Comparison of ENCODE assay signal across 8 cellular contexts in the genomic region with DNA sequence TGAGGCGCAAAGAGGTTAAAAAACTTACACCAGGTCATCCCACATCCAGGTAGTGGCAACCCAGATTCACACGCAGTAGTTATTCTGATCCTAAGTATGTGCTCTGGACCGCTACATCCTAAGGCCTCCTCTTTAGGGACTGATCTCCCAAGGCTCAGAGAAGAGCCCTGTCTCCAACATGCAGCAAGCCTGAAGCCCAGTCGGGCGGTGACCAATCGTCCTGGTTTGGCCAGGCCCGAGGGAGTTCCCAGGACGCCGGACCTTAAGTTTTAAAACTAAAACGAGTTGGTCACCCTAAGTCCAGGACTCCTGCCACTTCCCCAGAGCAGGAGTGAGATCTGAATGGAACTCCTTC. TPM values are rescaled to one million over a fixed set of nuclear protein-coding genes. Genes with fewer than 3 reads are reported as not detected.
DNase-seq lines count a peak whose midpoint lies in the region; ATAC-seq lines count a peak whose summit lies in the region.

No MANE protein-coding gene starts in this region.

- H3K4me1 Mint-ChIP-seq in activated CD4-positive, alpha-beta T cell treated with anti-CD3 and anti-CD28 coated beads, Interleukin-2, amount 10 ng/mL, durations not matched to agents 24 days and 14 days, result peaks cover 38% of the 10 kb centered on the region
- H3K4me1 Mint-ChIP-seq in activated T-helper 17 cell treated with anti-CD3 and anti-CD28 coated beads, Interleukin-2, amount 50 U/mL, for 72 hours, result peaks cover 29% of the 10 kb centered on the region

- intact Hi-C loops in activated CD4-positive, alpha-beta T cell treated with anti-CD3 and anti-CD28 coated beads, Interleukin-2, amount 10 ng/mL, durations not matched to agents 24 days and 14 days (cut with micrococcal nuclease), result no loop called here

- peaks cover 25% of the 10 kb centered on the region for H3K36me3 Mint-ChIP-seq in activated CD4-positive, alpha-beta T cell treated with anti-CD3 and anti-CD28 coated beads, Interleukin-2, amount 10 ng/mL, durations not matched to agents 24 days and 14 days (ENCODE audit: low read depth)
- peaks cover 37% of the 10 kb centered on the region for H3K36me3 Mint-ChIP-seq in activated T-helper 17 cell treated with anti-CD3 and anti-CD28 coated beads, Interleukin-2, amount 50 U/mL, for 72 hours (ENCODE audit: low read depth)

- ATAC-seq in HG03025 (IDR thresholded peaks at IDR 0.05; ENCODE audit: low FRiP score, unreplicated experiment), result peak; percentile 18
- ATAC-seq in activated T-helper 17 cell treated with anti-CD3 and anti-CD28 coated beads, Interleukin-2, amount 50 U/mL, for 72 hours (replicated peaks), result peak; percentile 25

- DNase-seq in activated CD4-positive, alpha-beta T cell treated with anti-CD3 and anti-CD28 coated beads, Interleukin-2, amount 10 ng/mL, durations not matched to agents 24 days and 14 days, result no peak
- DNase-seq in activated CD4-positive, alpha-beta T cell treated with anti-CD3 and anti-CD28 coated beads, Interleukin-2, amount 50 U/mL, for 48 hours, result no peak
- peak; percentile 34 for DNase-seq in iris pigment epithelial cell (ENCODE audit: low read depth)
- DNase-seq in substantia nigra (lab: John Stamatoyannopoulos, UW), result peak in 3 of 49 donors; percentile 28 to 53 (median 42)
- no peak for DNase-seq in stimulated activated CD4-positive, alpha-beta T cell treated with anti-CD3 and anti-CD28 coated beads, Interleukin-15, amount 100 ng/mL, for 24 hours
- no peak for DNase-seq in stimulated activated naive CD4-positive, alpha-beta T cell treated with Interleukin-2 at 50 U/mL for 16 hours (lab: John Stamatoyannopoulos, UW)

- no peaks in the 10 kb centered on the region for H3K9me3 Mint-ChIP-seq in activated CD4-positive, alpha-beta T cell treated with anti-CD3 and anti-CD28 coated beads, Interleukin-2, amount 10 ng/mL, durations not matched to agents 24 days and 14 days
- no peaks in the 10 kb centered on the region for H3K9me3 Mint-ChIP-seq in activated T-helper 17 cell treated with anti-CD3 and anti-CD28 coated beads, Interleukin-2, amount 50 U/mL, for 72 hours

- peak overlapping the region; percentile 95 for H3K27ac Mint-ChIP-seq in activated CD4-positive, alpha-beta T cell treated with anti-CD3 and anti-CD28 coated beads, Interleukin-2, amount 10 ng/mL, durations not matched to agents 24 days and 14 days
- peak overlapping the region; percentile 86 for H3K27ac Mint-ChIP-seq in activated T-helper 17 cell treated with anti-CD3 and anti-CD28 coated beads, Interleukin-2, amount 50 U/mL, for 72 hours

- H3K27ac ChIP-seq in substantia nigra (ENCODE audit: low read depth, low read length, poor library complexity, severe bottlenecking), result peak overlapping the region; percentile 71

- peak overlapping the region; percentile 99 for H3K4me3 Mint-ChIP-seq in activated CD4-positive, alpha-beta T cell treated with anti-CD3 and anti-CD28 coated beads, Interleukin-2, amount 10 ng/mL, durations not matched to agents 24 days and 14 days
- peak overlapping the region; percentile 92 for H3K4me3 Mint-ChIP-seq in activated T-helper 17 cell treated with anti-CD3 and anti-CD28 coated beads, Interleukin-2, amount 50 U/mL, for 72 hours

- H3K27me3 Mint-ChIP-seq in activated CD4-positive, alpha-beta T cell treated with anti-CD3 and anti-CD28 coated beads, Interleukin-2, amount 10 ng/mL, durations not matched to agents 24 days and 14 days, result no peaks in the 10 kb centered on the region
- H3K27me3 Mint-ChIP-seq in activated T-helper 17 cell treated with anti-CD3 and anti-CD28 coated beads, Interleukin-2, amount 50 U/mL, for 72 hours, result no peaks in the 10 kb centered on the region

RNA-seq across cellular contexts. Expression of a gene that starts 0.4 kb away (rescaled TPM):
- total RNA-seq in activated CD4-positive, alpha-beta T cell treated with anti-CD3 and anti-CD28 coated beads, Interleukin-2, amount 10 ng/mL, durations not matched to agents 24 days and 14 days, result 93.9 and 95.5 TPM in 2 replicates
- total RNA-seq in activated T-helper 17 cell treated with anti-CD3 and anti-CD28 coated beads, Interleukin-2, amount 50 U/mL, for 72 hours, result 10 to 100 TPM; 25.2 to 57.8 TPM

RNA-seq across cellular contexts. Expression of a gene that starts 0.5 kb away (rescaled TPM):
- 7.2 and 8.6 TPM in 2 replicates for total RNA-seq in activated CD4-positive, alpha-beta T cell treated with anti-CD3 and anti-CD28 coated beads, Interleukin-2, amount 10 ng/mL, durations not matched to agents 24 days and 14 days
- total RNA-seq in activated T-helper 17 cell treated with anti-CD3 and anti-CD28 coated beads, Interleukin-2, amount 50 U/mL, for 72 hours, result 1 to 10 TPM; 3.5 to 7.6 TPM

RNA-seq across cellular contexts. Expression of a gene that starts 41.5 kb away (rescaled TPM):
- 18.5 and 20.7 TPM in 2 replicates for total RNA-seq in activated CD4-positive, alpha-beta T cell treated with anti-CD3 and anti-CD28 coated beads, Interleukin-2, amount 10 ng/mL, durations not matched to agents 24 days and 14 days
- total RNA-seq in activated T-helper 17 cell treated with anti-CD3 and anti-CD28 coated beads, Interleukin-2, amount 50 U/mL, for 72 hours, result 10 to 100 TPM in 1 of 2 donors, 1 to 10 TPM in 1; 9.1 to 13.1 TPM
